In genomic region chr3:29297998-29298397, GRCh38 we compare ENCODE assay signal across 10 cellular contexts. TPM values are rescaled to one million over a fixed set of nuclear protein-coding genes. Genes with fewer than 3 reads are reported as not detected.
"Had no signal": no experiment of that assay in that cellular context is flagged by ENCODE, and none has a peak within 500 bp of the region (broad histone marks: within the 10 kb centered on the region; RNA-seq: fewer than 3 reads in every experiment).

No MANE protein-coding gene starts in this region.

- H3K9ac ChIP-seq: GM23248 had no signal

- H3K36me3 ChIP-seq: HAP-1 had no signal

- H3K4me1 Mint-ChIP-seq: IgD-negative memory B cell had no signal

- H3K27ac ChIP-seq: GM23248, HL-60 had no signal

- H3K36me3 Mint-ChIP-seq: IgD-negative memory B cell had no signal

- ATAC-seq: HCT116, HepG2 had no signal

- H3K9me3 ChIP-seq: HAP-1 had no signal

- DNase-seq: GM23248, GOT3, H7, HFFc6, KBM-7 had no signal

- H3K4me3 Mint-ChIP-seq: HFFc6, IgD-negative memory B cell had no signal

- FAIRE-seq: HepG2 had no signal

- H3K27ac Mint-ChIP-seq: HFFc6, IgD-negative memory B cell had no signal

- H2AFZ ChIP-seq: GM23248 had no signal

- H3K4me3 ChIP-seq: GM23248, HAP-1 had no signal

- H3K9me3 Mint-ChIP-seq: HFFc6 had no signal

RNA-seq across cellular contexts. Expression of gene RBMS3, which starts 17.1 kb away (rescaled TPM):
- total RNA-seq: HepG2 had no signal
- polyA plus RNA-seq: HepG2, IgD-negative memory B cell had no signal
